ENCODE assay signal across 7 cellular contexts in genomic region chr18:74310411-74310810, GRCh38. TPM values are rescaled to one million over a fixed set of nuclear protein-coding genes. Genes with fewer than 3 reads are reported as not detected.
DNase-seq lines count a peak whose midpoint lies in the region; FAIRE-seq and TF ChIP-seq lines count a peak whose summit lies in the region.

No MANE protein-coding gene starts in this region.

- H3K4me1 ChIP-seq in endothelial cell of umbilical vein (ENCODE audit: control insufficient read depth, extremely low read depth, insufficient read depth, low read length) = no peaks in the 10 kb centered on the region

- H3K4me1 Mint-ChIP-seq in T-helper 2 cell treated with Interferon-gamma antibody and Interleukin-4, amounts not matched to agents 5 μg/mL and 100 μg/mL, for 36 hours (ENCODE audit: low read depth) = no peaks in the 10 kb centered on the region

- DNase-seq in GM10248 (ENCODE audit: extremely low spot score) (peak; percentile 15), H4 (ENCODE audit: low spot score) (peak; percentile 29), NCI-H460 (ENCODE audit: extremely low read depth, low read depth) (peak; percentile 26), endothelial cell of umbilical vein (ENCODE audit: low read depth, low spot score) (peak; percentile 8), renal cortical epithelial cell (ENCODE audit: low read depth) (peak; percentile 72), activated gamma-delta T cell (lab: John Stamatoyannopoulos, UW) (no peak)
- DNase-seq in T-helper 2 cell treated with Interferon-gamma antibody and Interleukin-4, amounts not matched to agents 5 μg/mL and 100 μg/mL, for 36 hours (ENCODE audit: low spot score) = no peak

- intact Hi-C loops in endothelial cell of umbilical vein (cut with micrococcal nuclease) = no loop called here

- H3K4me3 ChIP-seq in endothelial cell of umbilical vein (replicated peaks in 1 of 3; ENCODE audit: insufficient read depth in 1 of 3, low read depth in 1 of 3, low read length in 3 of 3) = no peak overlapping the region

- no peak overlapping the region for H3K9ac ChIP-seq in endothelial cell of umbilical vein (replicated peaks; ENCODE audit: extremely low read depth, insufficient read depth, low read length)

- H3K36me3 ChIP-seq in endothelial cell of umbilical vein (ENCODE audit: control insufficient read depth in 2 of 2, extremely low read depth in 1 of 2, insufficient read depth in 2 of 2, low read length in 2 of 2) = no peaks in the 10 kb centered on the region

- CTCF ChIA-PET in GM10248 (lab: Yijun Ruan, JAX) = interaction anchor here (0.8 to 1.1 kb wide), 3 partner anchors 11 to 37 kb away, joined by 3 read pairs; no protein-coding TSS in a partner anchor
- CTCF ChIA-PET in endothelial cell of umbilical vein (lab: Charles Lee) = interaction anchor here (0.8 to 1.2 kb wide), 5 partner anchors 9 to 241 kb away, joined by 3 to 6 read pairs (median 4); no protein-coding TSS in a partner anchor

- H3K79me2 ChIP-seq in endothelial cell of umbilical vein (ENCODE audit: control insufficient read depth, insufficient read depth, low read length) = no peaks in the 10 kb centered on the region

- no peak for TF ChIP-seq POLR2A in endothelial cell of umbilical vein (IDR thresholded peaks at IDR 0.05; ENCODE audit: low read depth, low read length)

- H4K20me1 ChIP-seq in endothelial cell of umbilical vein (replicated peaks; ENCODE audit: control insufficient read depth, extremely low read depth, insufficient read depth, low read length) = no peaks in the 10 kb centered on the region

- H2AFZ ChIP-seq in endothelial cell of umbilical vein (ENCODE audit: low read depth, low read length) = no peak overlapping the region

- H3K4me3 Mint-ChIP-seq in T-helper 2 cell treated with Interferon-gamma antibody and Interleukin-4, amounts not matched to agents 5 μg/mL and 100 μg/mL, for 36 hours = no peak overlapping the region

- H3K27me3 ChIP-seq in endothelial cell of umbilical vein (ENCODE audit: control insufficient read depth in 2 of 2, insufficient read depth in 2 of 2, low read length in 2 of 2) = peaks cover 0 to 13% of the 10 kb centered on the region in 2 experiments

- H3K27ac ChIP-seq in endothelial cell of umbilical vein (ENCODE audit: insufficient read depth, low read depth, low read length) = no peak overlapping the region

- dilution Hi-C loops in endothelial cell of umbilical vein (cut with MboI; ENCODE audit: extremely low pct_ligation_motif_present, low sequenced_read_pairs) = no loop called here

- peak; percentile 60 for FAIRE-seq in endothelial cell of umbilical vein (lab: Jason Lieb, UNC)

- H3K36me3 Mint-ChIP-seq in T-helper 2 cell treated with Interferon-gamma antibody and Interleukin-4, amounts not matched to agents 5 μg/mL and 100 μg/mL, for 36 hours (ENCODE audit: low read depth) = no peaks in the 10 kb centered on the region

- TF ChIP-seq CTCF in GM10248 (IDR thresholded peaks at IDR 0.05; ENCODE audit: control extremely low read depth, extremely low read depth, low read depth, missing control alignments) (no peak), endothelial cell of umbilical vein (IDR thresholded peaks at IDR 0.05; ENCODE audit: extremely low read depth in 1 of 2, insufficient read depth in 1 of 2, low read depth in 1 of 2, low read length in 2 of 2) (no peak)

- BruUV-seq in endothelial cell of umbilical vein (replicated peaks; lab: Mats Ljungman, UMichigan) = no TSS peak

- no peak overlapping the region for H3K4me2 ChIP-seq in endothelial cell of umbilical vein (ENCODE audit: insufficient read depth, low read length)

- POLR2A ChIA-PET in GM10248 (lab: Yijun Ruan, JAX) (no interaction called here), endothelial cell of umbilical vein (lab: Charles Lee) (no interaction called here)

- H3K27me3 Mint-ChIP-seq in T-helper 2 cell treated with Interferon-gamma antibody and Interleukin-4, amounts not matched to agents 5 μg/mL and 100 μg/mL, for 36 hours (ENCODE audit: low read depth) = peaks cover 44% of the 10 kb centered on the region

- H3K9me3 Mint-ChIP-seq in T-helper 2 cell treated with Interferon-gamma antibody and Interleukin-4, amounts not matched to agents 5 μg/mL and 100 μg/mL, for 36 hours = no peaks in the 10 kb centered on the region

- H3K9me3 ChIP-seq in endothelial cell of umbilical vein (replicated peaks; ENCODE audit: control insufficient read depth, insufficient read depth, low read length) = no peaks in the 10 kb centered on the region

- no peaks in the 10 kb centered on the region for H3K9me1 ChIP-seq in endothelial cell of umbilical vein (replicated peaks; ENCODE audit: control insufficient read depth, extremely low read depth, insufficient read depth, low read length)

- H3K27ac Mint-ChIP-seq in T-helper 2 cell treated with Interferon-gamma antibody and Interleukin-4, amounts not matched to agents 5 μg/mL and 100 μg/mL, for 36 hours = no peak overlapping the region

TF ChIP-seq in endothelial cell of umbilical vein, 7 proteins besides CTCF, POLR2A, EP300 and RAD21:
- TF ChIP-seq JUN (IDR thresholded peaks at IDR 0.05; ENCODE audit: borderline replicate concordance, insufficient read depth, insufficient read length, low read depth) (no peak), FOS (IDR thresholded peaks at IDR 0.05; ENCODE audit: borderline replicate concordance, insufficient read depth, low read length) (no peak), GATA2 (IDR thresholded peaks at IDR 0.05; ENCODE audit: insufficient read depth, insufficient read length, low read depth, low read length) (no peak), EZH2 (IDR thresholded peaks at IDR 0.05; ENCODE audit: borderline replicate concordance, low read depth, low read length, severe bottlenecking) (no peak), MAX (IDR thresholded peaks at IDR 0.05; ENCODE audit: insufficient read depth, insufficient read length) (no peak), POLR2AphosphoS5 (IDR thresholded peaks at IDR 0.05; ENCODE audit: insufficient read depth, low read depth, low read length) (no peak), MYC (IDR thresholded peaks at IDR 0.05; ENCODE audit: low read depth, low read length) (no peak)
TF ChIP-seq in endothelial cell of umbilical vein: peak in this region for 0.

RNA-seq across cellular contexts. Expression of gene C18orf63, which starts 5.2 kb away (rescaled TPM):
- not detected in 2 replicates for total RNA-seq in H4 (2014; rRNA removed; shearing (Covaris generic))
- total RNA-seq in NCI-H460 (2014; rRNA removed; shearing (Covaris generic)) = not detected in 2 replicates
- not detected in 2 replicates for polyA plus RNA-seq in NCI-H460 (2014; cell fraction: nucleus; rRNA removed)
- total RNA-seq in endothelial cell of umbilical vein (not detected in 2 replicates), renal cortical epithelial cell (not detected in 2 replicates)
- polyA plus RNA-seq in endothelial cell of umbilical vein = not detected in 2 replicates
- not detected in 2 replicates for polyA plus RNA-seq in endothelial cell of umbilical vein (2011; cell fraction: cytosol; rRNA removed)
- not detected in 2 replicates for polyA plus RNA-seq in endothelial cell of umbilical vein (2011; cell fraction: nucleus; rRNA removed)
- polyA plus RNA-seq in endothelial cell of umbilical vein (2012) = not detected in 2 replicates
- polyA minus RNA-seq in endothelial cell of umbilical vein = not detected in 2 replicates
- polyA minus RNA-seq in endothelial cell of umbilical vein (2011; cell fraction: cytosol; rRNA and poly(A)+ RNA removed) = not detected
- not detected in 2 replicates for polyA minus RNA-seq in endothelial cell of umbilical vein (2011; cell fraction: nucleus; rRNA and poly(A)+ RNA removed)

RNA-seq across cellular contexts. Expression of gene CYB5A, which starts 18.6 kb away (rescaled TPM):
- 8.6 and 10.6 TPM in 2 replicates for total RNA-seq in H4 (2014; rRNA removed; shearing (Covaris generic))
- 72.0 and 84.4 TPM in 2 replicates for total RNA-seq in NCI-H460 (2014; rRNA removed; shearing (Covaris generic))
- polyA plus RNA-seq in NCI-H460 (2014; cell fraction: nucleus; rRNA removed) = 29.2 and 48.9 TPM in 2 replicates
- total RNA-seq in endothelial cell of umbilical vein (24.9 and 32.2 TPM in 2 replicates), renal cortical epithelial cell (163 and 256 TPM in 2 replicates)
- 52.6 and 74.0 TPM in 2 replicates for polyA plus RNA-seq in endothelial cell of umbilical vein
- polyA plus RNA-seq in endothelial cell of umbilical vein (2011; cell fraction: cytosol; rRNA removed) = 60.2 and 65.8 TPM in 2 replicates
- 17.0 and 24.4 TPM in 2 replicates for polyA plus RNA-seq in endothelial cell of umbilical vein (2011; cell fraction: nucleus; rRNA removed)
- 45.2 and 48.6 TPM in 2 replicates for polyA plus RNA-seq in endothelial cell of umbilical vein (2012)
- polyA minus RNA-seq in endothelial cell of umbilical vein = 16.1 and 16.9 TPM in 2 replicates
- polyA minus RNA-seq in endothelial cell of umbilical vein (2011; cell fraction: cytosol; rRNA and poly(A)+ RNA removed) = not detected
- polyA minus RNA-seq in endothelial cell of umbilical vein (2011; cell fraction: nucleus; rRNA and poly(A)+ RNA removed) = 2.4 and 5.8 TPM in 2 replicates

Comparison
In these comparisons a context has a peak if more than half of its experiments do, and no peak if none do; other contexts are left out.
1. DNase-seq: peak in GM10248 (single experiment), H4 (single experiment), NCI-H460 (single experiment), endothelial cell of umbilical vein (single experiment) and renal cortical epithelial cell (single experiment); none in T-helper 2 cell treated with Interferon-gamma antibody and Interleukin-4, amounts not matched to agents 5 μg/mL and 100 μg/mL, for 36 hours (single experiment) and activated gamma-delta T cell (single experiment).